In the genomic region with DNA sequence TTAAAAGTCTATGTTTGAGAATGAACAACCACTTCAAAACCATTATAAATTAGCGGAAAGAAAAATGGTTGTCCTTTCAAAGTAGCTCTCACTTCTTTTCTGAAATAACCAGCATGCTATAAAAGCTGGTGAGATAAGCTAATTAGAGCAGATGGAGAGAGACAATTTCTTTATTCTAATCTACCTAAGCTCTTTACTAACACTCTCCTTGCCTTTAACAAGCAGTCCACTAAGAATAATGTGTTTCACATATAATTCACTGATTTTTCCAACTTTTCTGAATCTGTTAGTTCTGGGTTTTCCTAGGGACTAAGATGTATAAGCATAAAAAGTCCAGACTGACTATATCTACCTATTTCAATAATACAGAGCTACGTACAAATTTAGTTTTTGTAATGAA, we compare ENCODE assay signal across 24 cellular contexts. TPM values are rescaled to one million over a fixed set of nuclear protein-coding genes. Genes with fewer than 3 reads are reported as not detected.
A peak's percentile ranks its signal among the peaks of the same experiment; 100 is the strongest.
DNase-seq lines count a peak whose midpoint lies in the region; ATAC-seq, FAIRE-seq and TF ChIP-seq lines count a peak whose summit lies in the region.
"Had no signal": no experiment of that assay in that cellular context is flagged by ENCODE, and none has a peak within 500 bp of the region (broad histone marks: within the 10 kb centered on the region; RNA-seq: fewer than 3 reads in every experiment).

Gene IMPG2, minus strand, starts transcription at position 101 of the 400 bp plus-strand sequence. CDS start 203 bp downstream, outside the sequence.

- H3K79me1 ChIP-seq in mesendoderm (ENCODE audit: low read length) = no peaks in the 10 kb centered on the region

- intact Hi-C loops in pancreas (cut with DNase I) = no loop called here

- no peak for TF ChIP-seq CTCF in KMS-11 (conservative IDR thresholded peaks at IDR 0.05; ENCODE audit: low read depth, low read length)
- no peak for TF ChIP-seq CTCF in pancreas (IDR thresholded peaks at IDR 0.05)

- H3K4me3 ChIP-seq in KMS-11 (IDR thresholded peaks at IDR 0.05; ENCODE audit: insufficient read depth, low read depth, low read length) (no peak within 1 kb of the TSS), SJCRH30 (no peak within 1 kb of the TSS), mesendoderm (ENCODE audit: low read length) (no peak within 1 kb of the TSS), urinary bladder (ENCODE audit: low read depth, low read length) (no peak within 1 kb of the TSS), pancreas (no peak within 1 kb of the TSS)
- H3K4me3 ChIP-seq: A549, MG63, SJSA1 had no signal

- FAIRE-seq in pancreas (lab: Jason Lieb, UNC) = no peak
- FAIRE-seq: A549, GM12892, H1 had no signal

- no peak within 1 kb of the TSS for H3K56ac ChIP-seq in mesendoderm (ENCODE audit: low read length)

- DNase-seq in SJCRH30 (no peak), mesendoderm (peak; percentile 21), pancreas (no peak)
- DNase-seq: CD4-positive, CD25-positive, alpha-beta regulatory T cell; COR-L47; DMS153; Kasumi-1; MG63; NCI-H1048; NCI-H1417 treated with DMSO at 0.1 percent for 48 hours; NCI-H187; NCI-H446 treated with DMSO at 0.1 percent for 48 hours; Peyer's patch; T-helper 1 cell had no signal

- H3K4ac ChIP-seq in mesendoderm (ENCODE audit: low read depth, low read length) = no peak within 1 kb of the TSS

- no CpG with 5 or more reads among the region's 2 CpGs for WGBS in mesendoderm (ENCODE audit: extremely low coverage, insufficient coverage, low lambda C conversion rate)
- WGBS in urinary bladder = 98% methylated on average over 2 of the region's 2 CpGs
- 93 to 98% methylated on average over 2 of the region's 2 CpGs for WGBS in pancreas, 2 donors

- H3K79me2 ChIP-seq in KMS-11 (ENCODE audit: insufficient read depth, low read depth) (no peaks in the 10 kb centered on the region), mesendoderm (ENCODE audit: control insufficient read depth, insufficient read depth, low read length) (no peaks in the 10 kb centered on the region)

- no peak within 1 kb of the TSS for H2AK5ac ChIP-seq in mesendoderm (ENCODE audit: low read length)

- H3K36me3 ChIP-seq in KMS-11 (ENCODE audit: insufficient read depth) = no peaks in the 10 kb centered on the region
- no peaks in the 10 kb centered on the region; the same call in 1 of the 2 replicates for H3K36me3 ChIP-seq in SJCRH30
- no peaks in the 10 kb centered on the region for H3K36me3 ChIP-seq in mesendoderm (ENCODE audit: control insufficient read depth, insufficient read depth, low read length)
- H3K36me3 ChIP-seq in urinary bladder (ENCODE audit: insufficient read depth) = no peaks in the 10 kb centered on the region
- H3K36me3 ChIP-seq in pancreas = peaks cover 0 to 4% (median 0%) of the 10 kb centered on the region in 3 donors
- H3K36me3 ChIP-seq: MG63, SJSA1 had no signal

- H4K8ac ChIP-seq in mesendoderm (ENCODE audit: low read depth, low read length) = no peak within 1 kb of the TSS

- H2AFZ ChIP-seq in KMS-11 (ENCODE audit: low read depth) = no peak within 1 kb of the TSS

- H2BK120ac ChIP-seq in mesendoderm (ENCODE audit: low read depth, low read length) = no peak within 1 kb of the TSS

- ATAC-seq in GM19351 (IDR thresholded peaks at IDR 0.05; ENCODE audit: unreplicated experiment) (no peak), GM19324 (IDR thresholded peaks at IDR 0.05; ENCODE audit: low FRiP score, unreplicated experiment) (no peak), pancreas (no peak)
- ATAC-seq: A549, HCT116 had no signal

- no peak within 1 kb of the TSS for H3K18ac ChIP-seq in mesendoderm (ENCODE audit: low read length)

- peak within 1 kb of the TSS; percentile 67 for H3K4me2 ChIP-seq in KMS-11
- H3K4me2 ChIP-seq in mesendoderm (ENCODE audit: low read length) = no peak within 1 kb of the TSS
- H3K4me2 ChIP-seq: A549 had no signal

- no peak within 1 kb of the TSS for H3K27ac ChIP-seq in KMS-11
- H3K27ac ChIP-seq in SJCRH30 = peak within 1 kb of the TSS; percentile 35
- no peak within 1 kb of the TSS for H3K27ac ChIP-seq in mesendoderm (ENCODE audit: low read depth, low read length)
- peak within 1 kb of the TSS; percentile 10 for H3K27ac ChIP-seq in urinary bladder (ENCODE audit: low read depth)
- H3K27ac ChIP-seq in pancreas = no peak within 1 kb of the TSS
- H3K27ac ChIP-seq: A549, Peyer's patch, SJSA1 had no signal

- H3K9ac ChIP-seq in KMS-11 (no peak within 1 kb of the TSS), mesendoderm (ENCODE audit: low read length) (no peak within 1 kb of the TSS)

- H3K9me3 ChIP-seq in SJCRH30 (replicated peaks) (no peaks in the 10 kb centered on the region), pancreas (no peaks in the 10 kb centered on the region)
- H3K9me3 ChIP-seq: A549, MG63, Peyer's patch, SJSA1 had no signal

- H3K4me1 ChIP-seq in KMS-11 (ENCODE audit: low read depth, poor library complexity, severe bottlenecking) (peaks cover 10% of the 10 kb centered on the region), SJCRH30 (peaks cover 20% of the 10 kb centered on the region), mesendoderm (ENCODE audit: control insufficient read depth, low read depth, low read length) (no peaks in the 10 kb centered on the region), urinary bladder (ENCODE audit: insufficient read depth) (no peaks in the 10 kb centered on the region), pancreas (no peaks in the 10 kb centered on the region)
- H3K4me1 ChIP-seq: A549, Peyer's patch, SJSA1 had no signal

- H3K23ac ChIP-seq in mesendoderm (ENCODE audit: low read length) = no peak within 1 kb of the TSS

- H2BK5ac ChIP-seq in mesendoderm (ENCODE audit: low read length) = no peak within 1 kb of the TSS

- no peak within 1 kb of the TSS for H2BK15ac ChIP-seq in mesendoderm (replicated peaks; ENCODE audit: low read depth)

- H4K5ac ChIP-seq in mesendoderm (ENCODE audit: low read length) = no peak within 1 kb of the TSS

- H3K27me3 ChIP-seq in KMS-11 (ENCODE audit: insufficient read depth, low read depth) = no peaks in the 10 kb centered on the region; the same call in 1 of the 2 replicates
- H3K27me3 ChIP-seq in SJCRH30 = no peaks in the 10 kb centered on the region
- H3K27me3 ChIP-seq in mesendoderm (ENCODE audit: insufficient read depth, low read length, poor library complexity) = no peaks in the 10 kb centered on the region
- no peaks in the 10 kb centered on the region for H3K27me3 ChIP-seq in pancreas
- H3K27me3 ChIP-seq: MG63, Peyer's patch, SJSA1 had no signal

- H4K20me1 ChIP-seq in KMS-11 (ENCODE audit: insufficient read depth) = no peaks in the 10 kb centered on the region

RNA-seq across cellular contexts. Expression of gene IMPG2, which starts in this region (rescaled TPM):
- total RNA-seq in SJCRH30 (2014; rRNA removed; shearing (Covaris generic)) = 0.08 and 0.20 TPM in 2 replicates
- 0.01 TPM for polyA plus RNA-seq in mesendoderm (2013, experiment 1 of 2)
- 0.01 TPM for polyA plus RNA-seq in mesendoderm (2013, experiment 2 of 2)
- total RNA-seq in urinary bladder (2.3 TPM), pancreas (under 1 TPM; 0.04 to 0.19 (median 0.09) TPM)
- polyA plus RNA-seq in urinary bladder (0.16 TPM), pancreas (under 1 TPM; 0.04 to 0.14 TPM)
- total RNA-seq: G401 had no signal

Comparison
In these comparisons a context has a peak if more than half of its experiments do, and no peak if none do; other contexts are left out.
1. H3K27ac ChIP-seq: peak in SJCRH30 (single experiment) and urinary bladder (single experiment); none in KMS-11 (single experiment), mesendoderm (single experiment) and pancreas (0 of 4).